ENCODE assay signal across 31 cellular contexts in the genomic region with DNA sequence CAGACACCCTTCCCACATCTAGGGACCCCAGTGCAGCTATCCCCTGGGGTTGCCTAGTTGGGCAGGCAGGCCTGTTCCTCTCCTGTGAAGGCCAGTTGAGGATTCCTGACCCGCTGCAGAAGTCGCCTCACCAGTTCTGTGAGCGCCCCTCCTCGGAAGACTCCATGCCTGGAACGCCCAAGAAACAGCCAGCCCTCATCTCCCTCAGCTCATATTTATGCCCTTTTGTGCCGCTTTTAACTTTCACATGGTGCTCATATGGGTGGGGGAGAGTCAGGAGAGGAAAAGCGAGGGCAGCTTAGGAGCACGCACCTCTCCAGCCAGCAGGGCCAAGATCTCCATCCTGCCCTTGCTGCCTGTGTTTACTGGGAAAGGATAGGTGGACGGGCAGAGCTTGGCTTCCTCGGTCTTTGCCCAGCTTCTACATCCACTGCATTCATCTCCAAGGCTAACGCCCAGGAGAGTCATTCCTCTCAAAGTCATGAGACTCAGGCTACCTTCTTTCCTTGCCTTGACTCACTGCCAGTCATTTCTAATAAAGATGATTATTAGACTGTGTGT.
DNase-seq lines count a peak whose midpoint lies in the region; ATAC-seq, FAIRE-seq and TF ChIP-seq lines count a peak whose summit lies in the region.
"Had no signal": no experiment of that assay in that cellular context is flagged by ENCODE, and none has a peak within 500 bp of the region (broad histone marks: within the 10 kb centered on the region; RNA-seq: fewer than 3 reads in every experiment).

No MANE protein-coding gene starts in this region.

- H3K27ac ChIP-seq in CD4-positive, alpha-beta T cell (ENCODE audit: low read depth, low read length): no peak overlapping the region
- H3K27ac ChIP-seq in naive thymus-derived CD4-positive, alpha-beta T cell (ENCODE audit: low read depth, low read length): no peak overlapping the region
- H3K27ac ChIP-seq: ascending aorta, esophagus squamous epithelium, testis, uterus, WERI-Rb-1 had no signal

- POLR2A ChIA-PET in CD4-positive, alpha-beta T cell (lab: Charles Lee): no interaction called here
- POLR2A ChIA-PET in naive thymus-derived CD4-positive, alpha-beta T cell (lab: Charles Lee): no interaction called here

- intact Hi-C loops in CD4-positive, alpha-beta T cell (cut with DNase I, micrococcal nuclease): no loop called here
- intact Hi-C loops in naive thymus-derived CD4-positive, alpha-beta T cell (cut with micrococcal nuclease): no loop called here

- H3K27me3 Mint-ChIP-seq in CD4-positive, alpha-beta T cell: no peaks in the 10 kb centered on the region
- H3K27me3 Mint-ChIP-seq in activated naive CD8-positive, alpha-beta T cell treated with anti-CD3 and anti-CD28 coated beads, Interleukin-2, amount 50 U/mL, for 24 hours: no peaks in the 10 kb centered on the region
- H3K27me3 Mint-ChIP-seq in naive thymus-derived CD4-positive, alpha-beta T cell: no peaks in the 10 kb centered on the region
- H3K27me3 Mint-ChIP-seq: activated CD4-positive, alpha-beta T cell treated with anti-CD3 and anti-CD28 coated beads, Interleukin-2, amount 10 ng/mL, durations not matched to agents 7 days and 5 days; CD4-positive, alpha-beta memory T cell; dendritic cell treated with granulocyte-macrophage colony-stimulating factor and Interleukin-4, amounts not matched to agents 40 ng/mL and 50 ng/mL, for 4 days; stimulated activated naive B cell treated with anti-CD40 and anti-IgM and Interleukin-4, amounts not matched to agents 10 μg/mL and 1 μg/mL and 100 μg/mL, for 72 hours had no signal

- H3K4me1 ChIP-seq in naive thymus-derived CD4-positive, alpha-beta T cell (ENCODE audit: control insufficient read depth in 2 of 2, insufficient read depth in 2 of 2, low read length in 2 of 2): peaks cover 3 to 11% of the 10 kb centered on the region in 2 donors
- H3K4me1 ChIP-seq: uterus had no signal

- no peaks in the 10 kb centered on the region for H3K27me3 ChIP-seq in CD4-positive, alpha-beta T cell (ENCODE audit: control insufficient read depth, insufficient read depth, low read length)
- no peaks in the 10 kb centered on the region for H3K27me3 ChIP-seq in naive thymus-derived CD4-positive, alpha-beta T cell (ENCODE audit: control insufficient read depth in 2 of 2, insufficient read depth in 2 of 2, low read length in 2 of 2)
- H3K27me3 ChIP-seq: ascending aorta, esophagus squamous epithelium, testis, uterus had no signal

- CTCF ChIA-PET in CD4-positive, alpha-beta T cell (lab: Charles Lee): no interaction called here
- CTCF ChIA-PET in naive thymus-derived CD4-positive, alpha-beta T cell (lab: Charles Lee): no interaction called here

- peaks cover 72% of the 10 kb centered on the region for H3K4me1 Mint-ChIP-seq in CD4-positive, alpha-beta T cell (ENCODE audit: low read depth)
- H3K4me1 Mint-ChIP-seq in activated naive CD8-positive, alpha-beta T cell treated with anti-CD3 and anti-CD28 coated beads, Interleukin-2, amount 50 U/mL, for 24 hours: peaks cover 26% of the 10 kb centered on the region
- peaks cover 23 to 79% (median 54%) of the 10 kb centered on the region in 7 donors for H3K4me1 Mint-ChIP-seq in naive thymus-derived CD4-positive, alpha-beta T cell

- no peak; the same call in 1 of the 2 replicates for TF ChIP-seq POLR2A in GM12891 (IDR thresholded peaks at IDR 0.05; ENCODE audit: low read depth, low read length)

- H3K9me3 Mint-ChIP-seq in CD4-positive, alpha-beta T cell: no peaks in the 10 kb centered on the region
- H3K9me3 Mint-ChIP-seq in activated naive CD8-positive, alpha-beta T cell treated with anti-CD3 and anti-CD28 coated beads, Interleukin-2, amount 50 U/mL, for 24 hours: no peaks in the 10 kb centered on the region
- H3K9me3 Mint-ChIP-seq in naive thymus-derived CD4-positive, alpha-beta T cell: no peaks in the 10 kb centered on the region
- H3K9me3 Mint-ChIP-seq: activated CD4-positive, alpha-beta T cell treated with anti-CD3 and anti-CD28 coated beads, Interleukin-2, amount 10 ng/mL, durations not matched to agents 7 days and 5 days; dendritic cell treated with granulocyte-macrophage colony-stimulating factor and Interleukin-4, amounts not matched to agents 40 ng/mL and 50 ng/mL, for 4 days; stimulated activated naive B cell treated with anti-CD40 and anti-IgM and Interleukin-4, amounts not matched to agents 10 μg/mL and 1 μg/mL and 100 μg/mL, for 72 hours had no signal

- DNase-seq in CD4-positive, alpha-beta T cell: no peak
- no peak for DNase-seq in GM12891 (ENCODE audit: insufficient read length, low spot score)
- no peak for DNase-seq in activated naive CD8-positive, alpha-beta T cell treated with anti-CD3 and anti-CD28 coated beads, Interleukin-2, amount 50 U/mL, for 24 hours
- DNase-seq in naive thymus-derived CD4-positive, alpha-beta T cell: no peak
- DNase-seq in MV-4-11 (lab: John Stamatoyannopoulos, UW): no peak
- DNase-seq in stimulated activated naive CD4-positive, alpha-beta T cell (lab: John Stamatoyannopoulos, UW): no peak
- DNase-seq: activated CD4-positive, alpha-beta T cell treated with anti-CD3 and anti-CD28 coated beads, Interleukin-2, amount 10 ng/mL, durations not matched to agents 7 days and 5 days; CD4-positive, alpha-beta memory T cell; DMS153; esophagus squamous epithelium; foreskin melanocyte; HCEC 1CT; left cardiac atrium; mammary epithelial cell; NCI-H1105; NCI-H2081; NCI-H446; NCI-H774; occipital lobe; SIG-M5; stimulated activated CD4-positive, alpha-beta T cell treated with anti-CD3 and anti-CD28 coated beads, Interleukin-4, amount 100 ng/mL, for 4 hours; stimulated activated naive B cell treated with anti-CD40 and anti-IgM and Interleukin-4, amounts not matched to agents 10 μg/mL and 1 μg/mL and 100 μg/mL, for 72 hours; T1000; testis; uterus; WERI-Rb-1 had no signal

- peaks cover 35 to 93% (median 56%) of the 10 kb centered on the region in 3 experiments for H3K36me3 ChIP-seq in naive thymus-derived CD4-positive, alpha-beta T cell (ENCODE audit: control insufficient read depth in 2 of 3, insufficient read depth in 3 of 3, low read length in 3 of 3)
- H3K36me3 ChIP-seq: uterus, WERI-Rb-1 had no signal

- no peak for FAIRE-seq in GM12891 (lab: Jason Lieb, UNC)
- FAIRE-seq: endometrium, RCC 7860 had no signal

- H3K4me3 Mint-ChIP-seq in CD4-positive, alpha-beta T cell: no peak overlapping the region
- H3K4me3 Mint-ChIP-seq in activated naive CD8-positive, alpha-beta T cell treated with anti-CD3 and anti-CD28 coated beads, Interleukin-2, amount 50 U/mL, for 24 hours: no peak overlapping the region
- H3K4me3 Mint-ChIP-seq in naive thymus-derived CD4-positive, alpha-beta T cell: peak overlapping the region in 1 of 10 donors; percentile 18
- H3K4me3 Mint-ChIP-seq: activated CD4-positive, alpha-beta T cell treated with anti-CD3 and anti-CD28 coated beads, Interleukin-2, amount 10 ng/mL, durations not matched to agents 7 days and 5 days; dendritic cell treated with granulocyte-macrophage colony-stimulating factor and Interleukin-4, amounts not matched to agents 40 ng/mL and 50 ng/mL, for 4 days; stimulated activated naive B cell treated with anti-CD40 and anti-IgM and Interleukin-4, amounts not matched to agents 10 μg/mL and 1 μg/mL and 100 μg/mL, for 72 hours had no signal

- no peak overlapping the region for H3K4me3 ChIP-seq in naive thymus-derived CD4-positive, alpha-beta T cell (ENCODE audit: low read length)
- H3K4me3 ChIP-seq: ascending aorta, esophagus squamous epithelium, testis, uterus had no signal

- peaks cover 100% of the 10 kb centered on the region for H3K36me3 Mint-ChIP-seq in CD4-positive, alpha-beta T cell (ENCODE audit: low read depth)
- H3K36me3 Mint-ChIP-seq in activated naive CD8-positive, alpha-beta T cell treated with anti-CD3 and anti-CD28 coated beads, Interleukin-2, amount 50 U/mL, for 24 hours (ENCODE audit: low read depth): peaks cover 69% of the 10 kb centered on the region
- H3K36me3 Mint-ChIP-seq in naive thymus-derived CD4-positive, alpha-beta T cell: peaks cover 16 to 67% (median 53%) of the 10 kb centered on the region in 5 donors

- no peaks in the 10 kb centered on the region for H3K9me3 ChIP-seq in CD4-positive, alpha-beta T cell (ENCODE audit: control insufficient read depth, low read length)
- no peaks in the 10 kb centered on the region for H3K9me3 ChIP-seq in naive thymus-derived CD4-positive, alpha-beta T cell (ENCODE audit: control insufficient read depth in 2 of 3, low read length in 3 of 3)
- H3K9me3 ChIP-seq: ascending aorta, esophagus squamous epithelium, testis, uterus had no signal

- peak overlapping the region; percentile 84 for H3K27ac Mint-ChIP-seq in CD4-positive, alpha-beta T cell
- H3K27ac Mint-ChIP-seq in activated naive CD8-positive, alpha-beta T cell treated with anti-CD3 and anti-CD28 coated beads, Interleukin-2, amount 50 U/mL, for 24 hours: peak overlapping the region; percentile 45
- peak overlapping the region in 7 of 9 donors; percentile 34 to 93 (median 75) for H3K27ac Mint-ChIP-seq in naive thymus-derived CD4-positive, alpha-beta T cell
- H3K27ac Mint-ChIP-seq: activated CD4-positive, alpha-beta T cell treated with anti-CD3 and anti-CD28 coated beads, Interleukin-2, amount 10 ng/mL, durations not matched to agents 7 days and 5 days; dendritic cell treated with granulocyte-macrophage colony-stimulating factor and Interleukin-4, amounts not matched to agents 40 ng/mL and 50 ng/mL, for 4 days had no signal

- TF ChIP-seq CTCF in CD4-positive, alpha-beta T cell (IDR thresholded peaks at IDR 0.05): no peak

- no peak for ATAC-seq in CD4-positive, alpha-beta T cell (ENCODE audit: poor library complexity)
- no peak for ATAC-seq in activated naive CD8-positive, alpha-beta T cell treated with anti-CD3 and anti-CD28 coated beads, Interleukin-2, amount 50 U/mL, for 24 hours
- no peak for ATAC-seq in naive thymus-derived CD4-positive, alpha-beta T cell
- ATAC-seq in GM18520 (IDR thresholded peaks at IDR 0.05; ENCODE audit: unreplicated experiment): no peak
- ATAC-seq: left cardiac atrium; stimulated activated naive B cell treated with anti-CD40 and anti-IgM and Interleukin-4, amounts not matched to agents 10 μg/mL and 1 μg/mL and 100 μg/mL, for 72 hours had no signal

TF ChIP-seq in GM12891, 5 proteins besides CTCF, POLR2A, EP300 and RAD21:
- TF ChIP-seq SPI1 (IDR thresholded peaks at IDR 0.05; ENCODE audit: low read depth, low read length) (no peak), POLR2AphosphoS5 (IDR thresholded peaks at IDR 0.05; ENCODE audit: low read depth, low read length) (peak; percentile 41; the same call in 1 of the 2 replicates), PAX5 (IDR thresholded peaks at IDR 0.05; ENCODE audit: insufficient read depth, low read length, severe bottlenecking) (no peak)
TF ChIP-seq in GM12891: peak in this region for 1.
